Comparison of ENCODE assay signal across 8 cellular contexts in genomic region chr6:158686791-158687381, GRCh38. TPM values are rescaled to one million over a fixed set of nuclear protein-coding genes. Genes with fewer than 3 reads are reported as not detected.
DNase-seq lines count a peak whose midpoint lies in the region; ATAC-seq and TF ChIP-seq lines count a peak whose summit lies in the region.

No MANE protein-coding gene starts in this region.

- H2AFZ ChIP-seq in OCI-LY7 (ENCODE audit: low read length) = no peak overlapping the region

- H3K4me3 ChIP-seq in lower lobe of right lung (no peak overlapping the region), OCI-LY7 (ENCODE audit: low read depth, low read length, poor library complexity, severe bottlenecking) (no peak overlapping the region)

- no peak for DNase-seq in activated B cell treated with CpG ODN at 0.5 μM for 24 hours
- DNase-seq in lower lobe of right lung = no peak
- no peak for DNase-seq in OCI-LY7 (ENCODE audit: low spot score)
- no peak for DNase-seq in NCI-H526 treated with DMSO at 0.1 percent for 48 hours (lab: John Stamatoyannopoulos, UW)
- no peak for DNase-seq in DMS53 treated with DMSO at 0.1 percent for 48 hours (lab: John Stamatoyannopoulos, UW; ENCODE audit: unreplicated experiment)
- no peak for DNase-seq in inferior parietal cortex (ENCODE audit: extremely low spot score)

- H3K4me1 Mint-ChIP-seq in activated B cell treated with CpG ODN at 0.5 μM for 24 hours = peaks cover 21% of the 10 kb centered on the region

- H3K9me3 ChIP-seq in lower lobe of right lung (no peaks in the 10 kb centered on the region), OCI-LY7 (ENCODE audit: low read length) (no peaks in the 10 kb centered on the region)

- H3K9me3 Mint-ChIP-seq in activated B cell treated with CpG ODN at 0.5 μM for 24 hours = no peaks in the 10 kb centered on the region

- peak overlapping the region; percentile 80 for H3K27ac ChIP-seq in lower lobe of right lung
- no peak overlapping the region for H3K27ac ChIP-seq in OCI-LY7 (ENCODE audit: low read depth, low read length, poor library complexity, severe bottlenecking)

- TF ChIP-seq CTCF in activated B cell treated with CpG ODN at 0.5 μM for 24 hours (IDR thresholded peaks at IDR 0.05) (no peak), lower lobe of right lung (IDR thresholded peaks at IDR 0.05) (no peak), OCI-LY7 (conservative IDR thresholded peaks at IDR 0.05; ENCODE audit: low read length) (no peak)

- CTCF ChIA-PET in activated B cell treated with CpG ODN at 0.5 μM for 24 hours (lab: Charles Lee) (no interaction called here), OCI-LY7 (lab: Charles Lee; ENCODE audit: unreplicated experiment) (no interaction called here)

- H4K20me1 ChIP-seq in OCI-LY7 (ENCODE audit: insufficient read depth, low read length) = no peaks in the 10 kb centered on the region

- H3K36me3 ChIP-seq in lower lobe of right lung = no peaks in the 10 kb centered on the region
- H3K36me3 ChIP-seq in OCI-LY7 (ENCODE audit: insufficient read depth, low read length) = no peaks in the 10 kb centered on the region

- ATAC-seq in GM18511 (IDR thresholded peaks at IDR 0.05; ENCODE audit: unreplicated experiment) (peak; percentile 72), HG02852 (IDR thresholded peaks at IDR 0.05; ENCODE audit: unreplicated experiment) (peak; percentile 50), activated B cell treated with CpG ODN at 0.5 μM for 24 hours (ENCODE audit: low read depth) (peak; percentile 84), lower lobe of right lung (peak; percentile 77 to 86)

- H3K27me3 ChIP-seq in lower lobe of right lung (ENCODE audit: low read depth) = no peaks in the 10 kb centered on the region

- POLR2A ChIA-PET in activated B cell treated with CpG ODN at 0.5 μM for 24 hours (lab: Charles Lee) = no interaction called here
- POLR2A ChIA-PET in OCI-LY7 (lab: Charles Lee) = no interaction called here

- no peaks in the 10 kb centered on the region for H3K9me2 ChIP-seq in OCI-LY7 (ENCODE audit: insufficient read depth, low read length)

- no peaks in the 10 kb centered on the region for H3K79me2 ChIP-seq in OCI-LY7 (ENCODE audit: insufficient read depth, low read depth, low read length)

- intact Hi-C loops in activated B cell treated with CpG ODN at 0.5 μM for 24 hours (cut with micrococcal nuclease) (no loop called here), lower lobe of right lung (cut with DNase I) (no loop called here), OCI-LY7 (cut with micrococcal nuclease; ENCODE audit: unreplicated experiment) (no loop called here)

- no peak overlapping the region for H3K4me2 ChIP-seq in OCI-LY7 (ENCODE audit: low read length)

- H3K36me3 Mint-ChIP-seq in activated B cell treated with CpG ODN at 0.5 μM for 24 hours (ENCODE audit: low read depth) = no peaks in the 10 kb centered on the region

- H3K27me3 Mint-ChIP-seq in activated B cell treated with CpG ODN at 0.5 μM for 24 hours = no peaks in the 10 kb centered on the region

- H3K4me1 ChIP-seq in lower lobe of right lung = peaks cover 36% of the 10 kb centered on the region
- H3K4me1 ChIP-seq in OCI-LY7 (ENCODE audit: insufficient read depth, low read length, poor library complexity, severe bottlenecking) = no peaks in the 10 kb centered on the region

- no peak overlapping the region for H3K27ac Mint-ChIP-seq in activated B cell treated with CpG ODN at 0.5 μM for 24 hours

- BruUV-seq in OCI-LY7 (replicated peaks; lab: Mats Ljungman, UMichigan) = no TSS peak

- H3K4me3 Mint-ChIP-seq in activated B cell treated with CpG ODN at 0.5 μM for 24 hours = no peak overlapping the region

RNA-seq across cellular contexts. Expression of gene SYTL3, which starts 37.0 kb away (rescaled TPM):
- 5.8 and 6.0 TPM in 2 replicates for total RNA-seq in activated B cell treated with CpG ODN at 0.5 μM for 24 hours
- 13.9 TPM for total RNA-seq in lower lobe of right lung
- total RNA-seq in OCI-LY7 (2014; rRNA removed; shearing (Covaris generic)) = 0.32 TPM in 1 of 2 replicates, not detected in the other
- 0.89 TPM in 2 replicates for total RNA-seq in OCI-LY7 (2022)

RNA-seq across cellular contexts. Expression of gene DYNLT1, which starts 42.3 kb away (rescaled TPM):
- total RNA-seq in activated B cell treated with CpG ODN at 0.5 μM for 24 hours (37.7 and 43.9 TPM in 2 replicates), lower lobe of right lung (101 TPM), OCI-LY7 (2022) (45.8 and 49.2 TPM in 2 replicates)
- total RNA-seq in OCI-LY7 (2014; rRNA removed; shearing (Covaris generic)) = 23.9 and 29.3 TPM in 2 replicates
